In the genomic region with DNA sequence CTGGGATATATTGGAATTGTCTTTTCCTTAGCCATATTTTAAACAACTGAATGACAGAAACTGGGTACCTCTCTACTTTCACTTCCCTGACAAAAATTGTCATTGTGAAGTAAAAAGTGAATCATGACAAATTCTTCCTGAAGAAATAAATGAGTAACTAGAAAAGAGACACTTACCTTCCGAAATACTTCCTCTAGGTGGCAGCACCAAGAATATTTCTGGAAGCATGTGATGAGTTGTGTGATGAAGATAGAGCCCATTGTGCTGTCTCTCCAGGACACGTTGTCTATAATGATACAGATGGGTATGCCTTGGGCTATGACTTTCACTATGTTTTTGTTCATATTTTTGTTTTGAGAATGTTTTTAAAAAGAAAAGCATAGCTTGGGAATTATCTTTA, we compare ENCODE assay signal across 9 cellular contexts. TPM values are rescaled to one million over a fixed set of nuclear protein-coding genes. Genes with fewer than 3 reads are reported as not detected.
DNase-seq lines count a peak whose midpoint lies in the region; ATAC-seq and TF ChIP-seq lines count a peak whose summit lies in the region.
"Had no signal": no experiment of that assay in that cellular context is flagged by ENCODE, and none has a peak within 500 bp of the region (broad histone marks: within the 10 kb centered on the region; RNA-seq: fewer than 3 reads in every experiment).

No MANE protein-coding gene starts in this region.

- H3K4me1 ChIP-seq in smooth muscle cell (ENCODE audit: low read depth) = no peaks in the 10 kb centered on the region

- H3K9ac ChIP-seq in smooth muscle cell (ENCODE audit: low read depth) = no peak overlapping the region

- 33% methylated on average over 2 of the region's 2 CpGs for WGBS in smooth muscle cell (ENCODE audit: low lambda C conversion rate)

- ATAC-seq in GM21576 (IDR thresholded peaks at IDR 0.05; ENCODE audit: unreplicated experiment) = peak; percentile 89

- no peaks in the 10 kb centered on the region for H3K9me3 ChIP-seq in smooth muscle cell (replicated peaks; ENCODE audit: low read depth)

- H2AFZ ChIP-seq in smooth muscle cell (ENCODE audit: low read depth) = no peak overlapping the region

- H3K27me3 ChIP-seq in smooth muscle cell (ENCODE audit: low read depth) = no peaks in the 10 kb centered on the region

- no peaks in the 10 kb centered on the region for H3K79me2 ChIP-seq in smooth muscle cell (ENCODE audit: low read depth)

- H3K27ac ChIP-seq in smooth muscle cell (ENCODE audit: low read depth) = no peak overlapping the region

- DNase-seq in A172 (ENCODE audit: low spot score) = peak; percentile 39
- peak; percentile 70 for DNase-seq in DMS53 (lab: John Stamatoyannopoulos, UW)
- peak; percentile 28 for DNase-seq in HS-5 (ENCODE audit: low read depth)
- peak; percentile 42 to 78 for DNase-seq in SW 1271 (lab: John Stamatoyannopoulos, UW)
- peak; percentile 35 for DNase-seq in fibroblast of the conjunctiva (ENCODE audit: low read depth)
- DNase-seq in smooth muscle cell (lab: John Stamatoyannopoulos, UW; ENCODE audit: unreplicated experiment) = no peak
- DNase-seq in cerebellum (ENCODE audit: low spot score) = no peak

- H3F3A ChIP-seq in smooth muscle cell (ENCODE audit: low read depth) = no peaks in the 10 kb centered on the region

- H3K4me3 ChIP-seq in smooth muscle cell = no peak overlapping the region

- TF ChIP-seq CTCF in smooth muscle cell (IDR thresholded peaks at IDR 0.05; ENCODE audit: borderline replicate concordance, insufficient read depth, poor library complexity, severe bottlenecking) = peak; percentile 51

- H3K4me2 ChIP-seq in smooth muscle cell = no peak overlapping the region

- H3K36me3 ChIP-seq in smooth muscle cell (ENCODE audit: low read depth) = peaks cover 4% of the 10 kb centered on the region

- H4K20me1 ChIP-seq in smooth muscle cell (ENCODE audit: low read depth) = no peaks in the 10 kb centered on the region

RNA-seq across cellular contexts. Expression of a gene that starts 21.5 kb away (rescaled TPM):
- 64.9 and 89.0 TPM in 2 replicates for total RNA-seq in A172 (2014; rRNA removed; shearing (Covaris generic))
- 28.0 and 36.3 TPM in 2 replicates for total RNA-seq in smooth muscle cell
- polyA plus RNA-seq in smooth muscle cell = 8.8 and 12.4 TPM in 2 replicates
- 5.2 TPM for total RNA-seq in cerebellum

RNA-seq across cellular contexts. Expression of a gene that starts 48.6 kb away (rescaled TPM):
- total RNA-seq in A172 (2014; rRNA removed; shearing (Covaris generic)) = not detected in 2 replicates
- total RNA-seq in smooth muscle cell (not detected in 2 replicates), cerebellum (0.27 TPM)
- polyA plus RNA-seq in smooth muscle cell = 0.23 TPM in 1 of 2 replicates, not detected in the other
- total RNA-seq: T-helper 1 cell treated with Interleukin-12 subunit alpha and Interleukin-12 subunit beta and Interleukin-4 antibody, amounts not matched to agents 30 ng/mL and 1 ng/mL, for 36 hours had no signal

Comparison
In these comparisons a context has a peak if more than half of its experiments do, and no peak if none do; other contexts are left out.
1. DNase-seq: peak in A172 (single experiment), DMS53 (single experiment), HS-5 (single experiment), SW 1271 (2 of 2) and fibroblast of the conjunctiva (single experiment); none in smooth muscle cell (single experiment) and cerebellum (single experiment).